Comparison of ENCODE assay signal across 1 cellular context in genomic region chr5:143536364-143536763, GRCh38.
TF ChIP-seq lines count a peak whose summit lies in the region.

No MANE protein-coding gene starts in this region.

TF ChIP-seq in SK-N-SH treated with all-trans-retinoic acid at 6 μM for 48 hours, 23 proteins besides CTCF, POLR2A, EP300 and RAD21 (continued from another document):
- TF ChIP-seq GLIS3 (CRISPR knock-in tag; IDR thresholded peaks at IDR 0.05), result no peak
